In genomic region chr6:49565261-49565660, GRCh38 we compare ENCODE assay signal across 16 cellular contexts. TPM values are rescaled to one million over a fixed set of nuclear protein-coding genes. Genes with fewer than 3 reads are reported as not detected.
DNase-seq lines count a peak whose midpoint lies in the region; ATAC-seq and TF ChIP-seq lines count a peak whose summit lies in the region.
"Had no signal": no experiment of that assay in that cellular context is flagged by ENCODE, and none has a peak within 500 bp of the region (broad histone marks: within the 10 kb centered on the region; RNA-seq: fewer than 3 reads in every experiment).

No MANE protein-coding gene starts in this region.

- H3K4me3 ChIP-seq in PC-3 (ENCODE audit: low read length) = no peak overlapping the region

- H2AFZ ChIP-seq in PC-3 (ENCODE audit: low read length) = no peak overlapping the region

- H3K27me3 ChIP-seq in PC-3 (ENCODE audit: low read length) = no peaks in the 10 kb centered on the region

- H3K36me3 ChIP-seq in PC-3 (ENCODE audit: low read depth, low read length) = no peaks in the 10 kb centered on the region

- TF ChIP-seq CTCF in PC-3 (conservative IDR thresholded peaks at IDR 0.05; ENCODE audit: low read depth, low read length) = no peak

- peak overlapping the region; percentile 30; the same call in 1 of the 2 replicates for H3K9ac ChIP-seq in PC-3 (ENCODE audit: low read length)

- H3K9me2 ChIP-seq in PC-3 (replicated peaks; ENCODE audit: low read length) = no peaks in the 10 kb centered on the region

- H3K4me1 ChIP-seq in PC-3 (ENCODE audit: insufficient read depth, low read length) = peaks cover 18% of the 10 kb centered on the region
- H3K4me1 ChIP-seq: Caco-2 had no signal

- no peaks in the 10 kb centered on the region for H3K9me3 ChIP-seq in PC-3 (ENCODE audit: low read length)
- H3K9me3 ChIP-seq: Caco-2 had no signal

- BruUV-seq in PC-3 (replicated peaks; lab: Mats Ljungman, UMichigan) = no TSS peak

- H3F3A ChIP-seq in PC-3 (ENCODE audit: low read length, unreplicated experiment) = no peaks in the 10 kb centered on the region

- H3K79me2 ChIP-seq in PC-3 (ENCODE audit: low read length) = no peaks in the 10 kb centered on the region

- peak overlapping the region; percentile 68; the same call in 1 of the 2 replicates for H3K4me2 ChIP-seq in PC-3 (ENCODE audit: low read length)

- H4K20me1 ChIP-seq in PC-3 (ENCODE audit: low read length) = no peaks in the 10 kb centered on the region

- intact Hi-C loops in PC-3 (cut with micrococcal nuclease) = no loop called here

- POLR2A ChIA-PET in PC-3 (lab: Charles Lee; ENCODE audit: unreplicated experiment) = no interaction called here

- CTCF ChIA-PET in PC-3 (lab: Charles Lee) = interaction anchor here (1.4 kb wide), 1 partner anchor 12 kb away, joined by 4 read pairs; no protein-coding TSS in a partner anchor

- H3K27ac ChIP-seq in PC-3 (ENCODE audit: low read length) = peak overlapping the region; percentile 82
- H3K27ac ChIP-seq: C4-2B had no signal

- ATAC-seq in PC-3 = no peak

- DNase-seq in PC-3 (no peak), dermis microvascular lymphatic vessel endothelial cell (ENCODE audit: low read depth in 2 of 2) (peak; percentile 78 to 84), lung microvascular endothelial cell (ENCODE audit: low read depth in 2 of 2) (peak; percentile 62 to 83), HT-29 (ENCODE audit: low spot score) (no peak), globus pallidus (ENCODE audit: low spot score) (no peak)
- no peak for DNase-seq in activated effector memory CD4-positive, alpha-beta T cell treated with Interleukin-2 at 50 U/mL for 16 hours
- no peak for DNase-seq in activated CD8-positive, alpha-beta memory T cell treated with anti-CD3 and anti-CD28 coated beads, Interleukin-2, amount 50 U/mL, for 48 hours
- DNase-seq: AML-193; Caco-2; CD4-positive, alpha-beta T cell; DMS153; DMS79; GDM1; GOT3; H7 had no signal

RNA-seq across cellular contexts. Expression of gene C6orf141, which starts 14.8 kb away (rescaled TPM):
- 43.8 and 49.4 TPM in 2 replicates for total RNA-seq in PC-3 (2014; rRNA removed)
- 23.4 and 45.5 TPM in 2 replicates for total RNA-seq in dermis microvascular lymphatic vessel endothelial cell
- total RNA-seq in lung microvascular endothelial cell = 21.6 and 61.3 TPM in 2 replicates
- 36.8 and 45.8 TPM in 2 replicates for total RNA-seq in HT-29 (2014; rRNA removed; shearing (Covaris generic))
- total RNA-seq: CD4-positive, alpha-beta T cell had no signal

Comparison
In these comparisons a context has a peak if more than half of its experiments do, and no peak if none do; other contexts are left out.
1. DNase-seq: peak in dermis microvascular lymphatic vessel endothelial cell (2 of 2) and lung microvascular endothelial cell (2 of 2); none in PC-3 (single experiment), HT-29 (single experiment), globus pallidus (single experiment), activated effector memory CD4-positive, alpha-beta T cell treated with Interleukin-2 at 50 U/mL for 16 hours (single experiment) and activated CD8-positive, alpha-beta memory T cell treated with anti-CD3 and anti-CD28 coated beads, Interleukin-2, amount 50 U/mL, for 48 hours (single experiment).